13 cellular contexts compared by ENCODE assay signal in genomic region chr22:27416553-27417427, GRCh38.
DNase-seq lines count a peak whose midpoint lies in the region; ATAC-seq and TF ChIP-seq lines count a peak whose summit lies in the region.
"Had no signal": no experiment of that assay in that cellular context is flagged by ENCODE, and none has a peak within 500 bp of the region (broad histone marks: within the 10 kb centered on the region; RNA-seq: fewer than 3 reads in every experiment).

No MANE protein-coding gene starts in this region.

- peak overlapping the region; percentile 29 for H2BK15ac ChIP-seq in neuronal stem cell (ENCODE audit: low read length)

- H3K4me3 Mint-ChIP-seq in endodermal cell: no peak overlapping the region

- TF ChIP-seq CTCF in endodermal cell (conservative IDR thresholded peaks at IDR 0.05): peak; percentile 35

- no peak overlapping the region for H3K4ac ChIP-seq in neuronal stem cell (ENCODE audit: low read length)

- H4K91ac ChIP-seq in neuronal stem cell (ENCODE audit: low read depth, low read length, poor library complexity): no peak overlapping the region

- no peak overlapping the region for H2BK120ac ChIP-seq in neuronal stem cell (ENCODE audit: low read depth, low read length)

- H2BK5ac ChIP-seq in neuronal stem cell (ENCODE audit: low read length): no peak overlapping the region

- peak overlapping the region; percentile 86 for H2AFZ ChIP-seq in neuronal stem cell (ENCODE audit: low read length)

- H3K4me3 ChIP-seq in endodermal cell (ENCODE audit: low read length) (no peak overlapping the region), neuronal stem cell (ENCODE audit: low read length in 2 of 2) (peak overlapping the region in 1 of 2 donors; percentile 27)
- H3K4me3 ChIP-seq: GM12878, skin epidermis, tibial artery had no signal

- no peak overlapping the region for H3K23ac ChIP-seq in neuronal stem cell (ENCODE audit: low read depth, low read length, poor library complexity)

- no peaks in the 10 kb centered on the region for H3K79me1 ChIP-seq in neuronal stem cell (ENCODE audit: low read depth, low read length)

- H4K8ac ChIP-seq in neuronal stem cell (ENCODE audit: low read depth, low read length): no peak overlapping the region

- peak overlapping the region; percentile 47 for H2BK12ac ChIP-seq in neuronal stem cell (ENCODE audit: low read length)

- no peaks in the 10 kb centered on the region for H3K36me3 ChIP-seq in endodermal cell (ENCODE audit: control insufficient read depth, insufficient read depth, low read length)
- H3K36me3 ChIP-seq in neuronal stem cell (replicated peaks in 1 of 2; ENCODE audit: control insufficient read depth in 2 of 2, insufficient read depth in 2 of 2, low read length in 2 of 2): no peaks in the 10 kb centered on the region
- H3K36me3 ChIP-seq: tibial artery had no signal

- whole genome bisulfite sequencing in endodermal cell (ENCODE audit: insufficient coverage in 1 of 2, insufficient read length in 1 of 2), 2 experiments: 22 to 31% methylated on average over 5 to 12 of the region's 12 CpGs
- WGBS in neuronal stem cell (ENCODE audit: extremely low coverage in 2 of 2, insufficient read length in 2 of 2, insufficient replicate concordance in 1 of 2), 2 donors: no CpG with 5 or more reads among the region's 12 CpGs

- H3K27me3 ChIP-seq in endodermal cell (ENCODE audit: control insufficient read depth, insufficient read depth, low read length, poor library complexity, severe bottlenecking): no peaks in the 10 kb centered on the region
- H3K27me3 ChIP-seq in neuronal stem cell (ENCODE audit: control insufficient read depth in 3 of 3, insufficient read depth in 3 of 3, low read depth in 1 of 3, low read length in 3 of 3): no peaks in the 10 kb centered on the region
- H3K27me3 ChIP-seq: tibial artery had no signal

- H3K9ac ChIP-seq in endodermal cell (ENCODE audit: extremely low read depth, low read length, poor library complexity, severe bottlenecking) (no peak overlapping the region), neuronal stem cell (ENCODE audit: low read depth, low read length, poor library complexity) (no peak overlapping the region)

- no peak for ATAC-seq in GM18520 (IDR thresholded peaks at IDR 0.05; ENCODE audit: unreplicated experiment)
- ATAC-seq: GM12878 had no signal

- H2AK5ac ChIP-seq in neuronal stem cell (ENCODE audit: low read depth, low read length): peak overlapping the region; percentile 67

- H3K18ac ChIP-seq in neuronal stem cell (ENCODE audit: low read length): peak overlapping the region; percentile 94

- H3K4me1 Mint-ChIP-seq in endodermal cell: peaks cover 17% of the 10 kb centered on the region

- H3K4me2 ChIP-seq in neuronal stem cell (ENCODE audit: insufficient read depth, low read length, poor library complexity, severe bottlenecking): no peak overlapping the region

- H3K9me3 ChIP-seq in endodermal cell (ENCODE audit: control insufficient read depth, low read length): no peaks in the 10 kb centered on the region
- H3K9me3 ChIP-seq in neuronal stem cell (replicated peaks in 1 of 2; ENCODE audit: control insufficient read depth in 2 of 2, insufficient read depth in 1 of 2, low read depth in 1 of 2, low read length in 2 of 2): no peaks in the 10 kb centered on the region
- H3K9me3 ChIP-seq: tibial artery had no signal

- peak; percentile 88 for DNase-seq in GM03348 (ENCODE audit: low spot score)
- DNase-seq in NCI-H226: peak; percentile 88
- DNase-seq in endodermal cell: peak; percentile 83
- DNase-seq in neuronal stem cell (ENCODE audit: low spot score): no peak
- DNase-seq in hypothalamus (lab: John Stamatoyannopoulos, UW): no peak
- DNase-seq in GM19240 (ENCODE audit: insufficient read length, low spot score): no peak
- DNase-seq in NK-92 (lab: John Stamatoyannopoulos, UW; ENCODE audit: unreplicated experiment): no peak
- DNase-seq: activated CD8-positive, alpha-beta memory T cell treated with anti-CD3 and anti-CD28 coated beads, Interleukin-2, amount 50 U/mL, for 48 hours; NCI-H774 had no signal

- H3K36me3 Mint-ChIP-seq in endodermal cell (ENCODE audit: low read depth): no peaks in the 10 kb centered on the region

- H3K4me1 ChIP-seq in endodermal cell (ENCODE audit: control insufficient read depth, insufficient read depth, low read length) (peaks cover 4% of the 10 kb centered on the region), neuronal stem cell (ENCODE audit: control insufficient read depth in 2 of 2, insufficient read depth in 1 of 2, low read depth in 1 of 2, low read length in 2 of 2) (peaks cover 16 to 21% of the 10 kb centered on the region in 2 donors)

- H3K27ac Mint-ChIP-seq in endodermal cell: peak overlapping the region; percentile 23

- H3K14ac ChIP-seq in neuronal stem cell (ENCODE audit: low read length): no peak overlapping the region

- H3K9me3 Mint-ChIP-seq in endodermal cell: no peaks in the 10 kb centered on the region

- H3K27ac ChIP-seq in endodermal cell (ENCODE audit: low read depth, low read length): peak overlapping the region; percentile 81
- peak overlapping the region; percentile 53 for H3K27ac ChIP-seq in neuronal stem cell (replicated peaks; ENCODE audit: low read length)
- H3K27ac ChIP-seq: skin epidermis, tibial artery had no signal

- H3K27me3 Mint-ChIP-seq in endodermal cell (ENCODE audit: insufficient read depth): peaks cover 14% of the 10 kb centered on the region

Comparison
In these comparisons a context has a peak if more than half of its experiments do, and no peak if none do; other contexts are left out.
1. DNase-seq: peak in GM03348 (single experiment), NCI-H226 (single experiment) and endodermal cell (single experiment); none in neuronal stem cell (single experiment), hypothalamus (0 of 51), GM19240 (single experiment) and NK-92 (single experiment).